ENCODE assay signal across 15 cellular contexts in the genomic region with DNA sequence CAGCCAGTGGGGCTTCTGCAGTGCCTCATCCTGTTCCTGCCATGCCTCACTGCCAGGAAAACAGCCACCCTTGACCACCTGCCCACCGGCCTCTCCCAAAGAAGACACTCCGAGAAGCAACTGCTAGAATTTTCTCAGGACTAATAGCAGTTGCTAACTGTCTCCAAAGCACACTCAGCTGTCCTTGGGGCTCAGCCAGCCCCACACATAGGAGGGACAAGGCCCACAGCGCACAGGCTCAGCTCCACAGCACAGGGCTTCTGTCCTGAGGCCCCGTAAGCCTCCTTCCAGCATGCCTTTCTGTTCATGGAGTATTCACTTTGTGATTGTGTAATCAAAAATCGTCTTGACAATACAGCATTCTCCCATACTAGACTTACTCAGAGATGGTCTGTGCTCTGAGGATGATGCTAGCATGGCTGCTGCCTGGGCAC.
DNase-seq lines count a peak whose midpoint lies in the region; ATAC-seq and TF ChIP-seq lines count a peak whose summit lies in the region.
"Had no signal": no experiment of that assay in that cellular context is flagged by ENCODE, and none has a peak within 500 bp of the region (broad histone marks: within the 10 kb centered on the region; RNA-seq: fewer than 3 reads in every experiment).

No MANE protein-coding gene starts in this region.

- peaks cover 0 to 7% (median 0%) of the 10 kb centered on the region in 4 donors for H3K4me1 ChIP-seq in stomach
- H3K4me1 ChIP-seq: A549 had no signal

- H3K36me3 ChIP-seq in stomach = no peaks in the 10 kb centered on the region
- H3K36me3 ChIP-seq: ovary had no signal

- peaks cover 21% of the 10 kb centered on the region for H3K27me3 Mint-ChIP-seq in activated CD8-positive, alpha-beta memory T cell treated with anti-CD3 and anti-CD28 coated beads, Interleukin-2, amount 10 ng/mL, durations not matched to agents 7 days and 5 days
- peaks cover 6% of the 10 kb centered on the region for H3K27me3 Mint-ChIP-seq in activated T-helper 2 cell treated with anti-CD3 and anti-CD28 coated beads, Interferon-gamma antibody, Interleukin-2, Interleukin-4, amounts not matched to agents 10 μg/mL and 5 μg/mL and 100 μg/mL, durations not matched to agents 14 hours and 24 hours and 36 hours (ENCODE audit: low read depth)
- H3K27me3 Mint-ChIP-seq: CD4-positive, CD25-positive, alpha-beta regulatory T cell had no signal

- CTCF ChIA-PET in activated CD8-positive, alpha-beta memory T cell treated with anti-CD3 and anti-CD28 coated beads, Interleukin-2, amount 10 ng/mL, durations not matched to agents 7 days and 5 days (lab: Charles Lee) = interaction anchor here (1.4 kb wide), 1 partner anchor 25 kb away, joined by 3 read pairs; no protein-coding TSS in a partner anchor

- intact Hi-C loops in activated T-helper 2 cell treated with anti-CD3 and anti-CD28 coated beads, Interferon-gamma antibody, Interleukin-2, Interleukin-4, amounts not matched to agents 10 μg/mL and 5 μg/mL and 100 μg/mL, durations not matched to agents 14 hours and 24 hours and 36 hours (cut with micrococcal nuclease) = no loop called here
- intact Hi-C loops in stomach (cut with DNase I; ENCODE audit: low total_unique reads) = no loop called here

- no peaks in the 10 kb centered on the region for H3K9me3 ChIP-seq in stomach
- H3K9me3 ChIP-seq: A549, ovary had no signal

- no peak for ATAC-seq in activated CD8-positive, alpha-beta memory T cell treated with anti-CD3 and anti-CD28 coated beads, Interleukin-2, amount 10 ng/mL, durations not matched to agents 7 days and 5 days
- no peak for ATAC-seq in GM19023 (IDR thresholded peaks at IDR 0.05; ENCODE audit: unreplicated experiment)

- no peaks in the 10 kb centered on the region for H3K27me3 ChIP-seq in stomach
- H3K27me3 ChIP-seq: ovary had no signal

- H3K4me3 Mint-ChIP-seq in activated CD8-positive, alpha-beta memory T cell treated with anti-CD3 and anti-CD28 coated beads, Interleukin-2, amount 10 ng/mL, durations not matched to agents 7 days and 5 days = no peak overlapping the region
- no peak overlapping the region for H3K4me3 Mint-ChIP-seq in activated T-helper 2 cell treated with anti-CD3 and anti-CD28 coated beads, Interferon-gamma antibody, Interleukin-2, Interleukin-4, amounts not matched to agents 10 μg/mL and 5 μg/mL and 100 μg/mL, durations not matched to agents 14 hours and 24 hours and 36 hours (ENCODE audit: low read depth)
- H3K4me3 Mint-ChIP-seq: CD4-positive, CD25-positive, alpha-beta regulatory T cell; stimulated activated effector memory CD8-positive, alpha-beta T cell treated with anti-CD3 and anti-CD28 coated beads, Interleukin-12 subunit alpha, Interleukin-12 subunit beta, amount 100 ng/mL, for 72 hours had no signal

- no peaks in the 10 kb centered on the region for H3K4me1 Mint-ChIP-seq in activated CD8-positive, alpha-beta memory T cell treated with anti-CD3 and anti-CD28 coated beads, Interleukin-2, amount 10 ng/mL, durations not matched to agents 7 days and 5 days
- peaks cover 1% of the 10 kb centered on the region for H3K4me1 Mint-ChIP-seq in activated T-helper 2 cell treated with anti-CD3 and anti-CD28 coated beads, Interferon-gamma antibody, Interleukin-2, Interleukin-4, amounts not matched to agents 10 μg/mL and 5 μg/mL and 100 μg/mL, durations not matched to agents 14 hours and 24 hours and 36 hours (ENCODE audit: low read depth)
- H3K4me1 Mint-ChIP-seq: stimulated activated effector memory CD8-positive, alpha-beta T cell treated with anti-CD3 and anti-CD28 coated beads, Interleukin-12 subunit alpha, Interleukin-12 subunit beta, amount 100 ng/mL, for 72 hours had no signal

- TF ChIP-seq EP300 in stomach (IDR thresholded peaks at IDR 0.05) = no peak

- H3K27ac Mint-ChIP-seq in activated CD8-positive, alpha-beta memory T cell treated with anti-CD3 and anti-CD28 coated beads, Interleukin-2, amount 10 ng/mL, durations not matched to agents 7 days and 5 days = no peak overlapping the region
- H3K27ac Mint-ChIP-seq in activated T-helper 2 cell treated with anti-CD3 and anti-CD28 coated beads, Interferon-gamma antibody, Interleukin-2, Interleukin-4, amounts not matched to agents 10 μg/mL and 5 μg/mL and 100 μg/mL, durations not matched to agents 14 hours and 24 hours and 36 hours = no peak overlapping the region
- H3K27ac Mint-ChIP-seq: CD4-positive, CD25-positive, alpha-beta regulatory T cell; stimulated activated effector memory CD8-positive, alpha-beta T cell treated with anti-CD3 and anti-CD28 coated beads, Interleukin-12 subunit alpha, Interleukin-12 subunit beta, amount 100 ng/mL, for 72 hours had no signal

- H3K4me3 ChIP-seq in stomach = no peak overlapping the region
- H3K4me3 ChIP-seq: A549, ovary, smooth muscle cell had no signal

- no peaks in the 10 kb centered on the region for H3K9me3 Mint-ChIP-seq in activated CD8-positive, alpha-beta memory T cell treated with anti-CD3 and anti-CD28 coated beads, Interleukin-2, amount 10 ng/mL, durations not matched to agents 7 days and 5 days (ENCODE audit: low read depth)
- no peaks in the 10 kb centered on the region for H3K9me3 Mint-ChIP-seq in activated T-helper 2 cell treated with anti-CD3 and anti-CD28 coated beads, Interferon-gamma antibody, Interleukin-2, Interleukin-4, amounts not matched to agents 10 μg/mL and 5 μg/mL and 100 μg/mL, durations not matched to agents 14 hours and 24 hours and 36 hours
- H3K9me3 Mint-ChIP-seq: stimulated activated effector memory CD8-positive, alpha-beta T cell treated with anti-CD3 and anti-CD28 coated beads, Interleukin-12 subunit alpha, Interleukin-12 subunit beta, amount 100 ng/mL, for 72 hours had no signal

- TF ChIP-seq POLR2A in stomach (IDR thresholded peaks at IDR 0.05) = no peak

- no peaks in the 10 kb centered on the region for H3K36me3 Mint-ChIP-seq in activated CD8-positive, alpha-beta memory T cell treated with anti-CD3 and anti-CD28 coated beads, Interleukin-2, amount 10 ng/mL, durations not matched to agents 7 days and 5 days
- H3K36me3 Mint-ChIP-seq in activated T-helper 2 cell treated with anti-CD3 and anti-CD28 coated beads, Interferon-gamma antibody, Interleukin-2, Interleukin-4, amounts not matched to agents 10 μg/mL and 5 μg/mL and 100 μg/mL, durations not matched to agents 14 hours and 24 hours and 36 hours (ENCODE audit: low read depth) = no peaks in the 10 kb centered on the region
- H3K36me3 Mint-ChIP-seq: CD4-positive, CD25-positive, alpha-beta regulatory T cell; stimulated activated effector memory CD8-positive, alpha-beta T cell treated with anti-CD3 and anti-CD28 coated beads, Interleukin-12 subunit alpha, Interleukin-12 subunit beta, amount 100 ng/mL, for 72 hours had no signal

- no peak for TF ChIP-seq CTCF in stomach (IDR thresholded peaks at IDR 0.05)

- peak; percentile 29 for DNase-seq in activated CD8-positive, alpha-beta memory T cell treated with anti-CD3 and anti-CD28 coated beads, Interleukin-2, amount 10 ng/mL, durations not matched to agents 7 days and 5 days
- DNase-seq in activated CD8-positive, alpha-beta memory T cell treated with anti-CD3 and anti-CD28 coated beads, Interleukin-2, amount 50 U/mL, for 4 hours = no peak
- peak; percentile 2 for DNase-seq in activated T-helper 2 cell treated with anti-CD3 and anti-CD28 coated beads, Interferon-gamma antibody, Interleukin-2, Interleukin-4, amounts not matched to agents 10 μg/mL and 5 μg/mL and 100 μg/mL, durations not matched to agents 14 hours and 24 hours and 36 hours (ENCODE audit: low spot score)
- peak; percentile 9 for DNase-seq in mucosa of gallbladder (ENCODE audit: low spot score)
- peak; percentile 7 for DNase-seq in stomach
- no peak for DNase-seq in A172 (ENCODE audit: low spot score)
- no peak for DNase-seq in AML-193 (lab: John Stamatoyannopoulos, UW)
- DNase-seq: activated CD4-positive, CD25-positive, alpha-beta regulatory T cell treated with anti-CD3 and anti-CD28 coated beads, Interleukin-2, amount 50 U/mL, for 72 hours; activated naive CD4-positive, alpha-beta T cell treated with anti-CD3 and anti-CD28 coated beads, Interleukin-2, amount 50 U/mL, for 16 hours; CD4-positive, CD25-positive, alpha-beta regulatory T cell had no signal

- no peak overlapping the region for H3K27ac ChIP-seq in stomach
- H3K27ac ChIP-seq: A549, ovary had no signal

- WGBS in stomach, 5 donors = 72 to 88% (median 83%) methylated on average over 5 of the region's 5 CpGs

Comparison
In these comparisons a context has a peak if more than half of its experiments do, and no peak if none do; other contexts are left out.
1. DNase-seq: peak in activated CD8-positive, alpha-beta memory T cell treated with anti-CD3 and anti-CD28 coated beads, Interleukin-2, amount 10 ng/mL, durations not matched to agents 7 days and 5 days (single experiment), activated T-helper 2 cell treated with anti-CD3 and anti-CD28 coated beads, Interferon-gamma antibody, Interleukin-2, Interleukin-4, amounts not matched to agents 10 μg/mL and 5 μg/mL and 100 μg/mL, durations not matched to agents 14 hours and 24 hours and 36 hours (single experiment), mucosa of gallbladder (single experiment) and stomach (single experiment); none in activated CD8-positive, alpha-beta memory T cell treated with anti-CD3 and anti-CD28 coated beads, Interleukin-2, amount 50 U/mL, for 4 hours (single experiment), A172 (single experiment) and AML-193 (0 of 2).